Comparison of ENCODE assay signal across 2 cellular contexts in the genomic region with DNA sequence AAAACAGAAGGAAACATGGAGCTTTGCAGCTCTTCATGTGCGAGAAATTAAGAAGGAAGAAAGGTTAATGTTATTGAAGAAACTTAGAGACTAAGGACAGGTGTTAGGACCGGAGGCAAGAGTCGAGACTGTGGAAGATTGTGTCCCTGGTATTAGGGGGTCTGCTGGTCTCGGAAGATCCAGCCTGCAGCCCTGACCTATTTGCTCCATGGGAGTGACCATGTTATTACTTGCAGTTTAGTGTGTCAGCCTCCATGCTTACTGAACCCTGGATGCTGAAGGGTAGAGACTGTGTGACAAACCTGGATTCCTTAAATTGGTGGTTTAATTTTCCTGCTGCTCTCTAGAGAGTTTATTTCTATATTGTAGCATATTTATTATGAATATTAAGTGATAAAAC.
TF ChIP-seq lines count a peak whose summit lies in the region.

No MANE protein-coding gene starts in this region.

TF ChIP-seq in GM23338, 12 proteins besides CTCF, POLR2A, EP300 and RAD21 (continues in another document):
- TF ChIP-seq, protein P1, sequence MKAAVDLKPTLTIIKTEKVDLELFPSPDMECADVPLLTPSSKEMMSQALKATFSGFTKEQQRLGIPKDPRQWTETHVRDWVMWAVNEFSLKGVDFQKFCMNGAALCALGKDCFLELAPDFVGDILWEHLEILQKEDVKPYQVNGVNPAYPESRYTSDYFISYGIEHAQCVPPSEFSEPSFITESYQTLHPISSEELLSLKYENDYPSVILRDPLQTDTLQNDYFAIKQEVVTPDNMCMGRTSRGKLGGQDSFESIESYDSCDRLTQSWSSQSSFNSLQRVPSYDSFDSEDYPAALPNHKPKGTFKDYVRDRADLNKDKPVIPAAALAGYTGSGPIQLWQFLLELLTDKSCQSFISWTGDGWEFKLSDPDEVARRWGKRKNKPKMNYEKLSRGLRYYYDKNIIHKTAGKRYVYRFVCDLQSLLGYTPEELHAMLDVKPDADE (IDR thresholded peaks at IDR 0.05), result no peak
- TF ChIP-seq CREB1 (CRISPR knock-in tag; IDR thresholded peaks at IDR 0.05; ENCODE audit: low read depth) (no peak), STAT1 (IDR thresholded peaks at IDR 0.05; ENCODE audit: unreplicated experiment) (no peak), NANOG (IDR thresholded peaks at IDR 0.05; ENCODE audit: borderline replicate concordance) (no peak), JUNB (IDR thresholded peaks at IDR 0.05; ENCODE audit: unreplicated experiment) (no peak), ZNF331 (CRISPR knock-in tag; IDR thresholded peaks at IDR 0.05; ENCODE audit: low read depth) (no peak), ZNF462 (CRISPR knock-in tag; IDR thresholded peaks at IDR 0.05) (no peak), EZH2phosphoT487 (IDR thresholded peaks at IDR 0.05; ENCODE audit: unreplicated experiment) (no peak), POLR2AphosphoS5 (IDR thresholded peaks at IDR 0.05; ENCODE audit: low read depth) (no peak)
- TF ChIP-seq, protein P2, sequence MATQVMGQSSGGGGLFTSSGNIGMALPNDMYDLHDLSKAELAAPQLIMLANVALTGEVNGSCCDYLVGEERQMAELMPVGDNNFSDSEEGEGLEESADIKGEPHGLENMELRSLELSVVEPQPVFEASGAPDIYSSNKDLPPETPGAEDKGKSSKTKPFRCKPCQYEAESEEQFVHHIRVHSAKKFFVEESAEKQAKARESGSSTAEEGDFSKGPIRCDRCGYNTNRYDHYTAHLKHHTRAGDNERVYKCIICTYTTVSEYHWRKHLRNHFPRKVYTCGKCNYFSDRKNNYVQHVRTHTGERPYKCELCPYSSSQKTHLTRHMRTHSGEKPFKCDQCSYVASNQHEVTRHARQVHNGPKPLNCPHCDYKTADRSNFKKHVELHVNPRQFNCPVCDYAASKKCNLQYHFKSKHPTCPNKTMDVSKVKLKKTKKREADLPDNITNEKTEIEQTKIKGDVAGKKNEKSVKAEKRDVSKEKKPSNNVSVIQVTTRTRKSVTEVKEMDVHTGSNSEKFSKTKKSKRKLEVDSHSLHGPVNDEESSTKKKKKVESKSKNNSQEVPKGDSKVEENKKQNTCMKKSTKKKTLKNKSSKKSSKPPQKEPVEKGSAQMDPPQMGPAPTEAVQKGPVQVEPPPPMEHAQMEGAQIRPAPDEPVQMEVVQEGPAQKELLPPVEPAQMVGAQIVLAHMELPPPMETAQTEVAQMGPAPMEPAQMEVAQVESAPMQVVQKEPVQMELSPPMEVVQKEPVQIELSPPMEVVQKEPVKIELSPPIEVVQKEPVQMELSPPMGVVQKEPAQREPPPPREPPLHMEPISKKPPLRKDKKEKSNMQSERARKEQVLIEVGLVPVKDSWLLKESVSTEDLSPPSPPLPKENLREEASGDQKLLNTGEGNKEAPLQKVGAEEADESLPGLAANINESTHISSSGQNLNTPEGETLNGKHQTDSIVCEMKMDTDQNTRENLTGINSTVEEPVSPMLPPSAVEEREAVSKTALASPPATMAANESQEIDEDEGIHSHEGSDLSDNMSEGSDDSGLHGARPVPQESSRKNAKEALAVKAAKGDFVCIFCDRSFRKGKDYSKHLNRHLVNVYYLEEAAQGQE (IDR thresholded peaks at IDR 0.05; ENCODE audit: unreplicated experiment), result no peak

TF ChIP-seq in H1, 55 proteins besides CTCF, POLR2A, EP300 and RAD21:
- TF ChIP-seq JUN (IDR thresholded peaks at IDR 0.05; ENCODE audit: low read depth, low read length) (no peak), ZNF274 (IDR thresholded peaks at IDR 0.05; ENCODE audit: borderline replicate concordance, extremely low read depth, low read length) (no peak), SIRT6 (IDR thresholded peaks at IDR 0.05; ENCODE audit: low read length) (no peak), RBBP5 (IDR thresholded peaks at IDR 0.05; ENCODE audit: borderline replicate concordance, low read depth, low read length) (no peak), YY1 (IDR thresholded peaks at IDR 0.05; ENCODE audit: low read depth, low read length) (no peak), FOSL1 (IDR thresholded peaks at IDR 0.05; ENCODE audit: insufficient read depth, low read depth, low read length) (no peak), TAF1 (IDR thresholded peaks at IDR 0.05; ENCODE audit: low read depth, low read length) (no peak), PHF8 (conservative IDR thresholded peaks at IDR 0.05; ENCODE audit: low read depth, low read length) (no peak), BRCA1 (IDR thresholded peaks at IDR 0.05; ENCODE audit: low read depth, low read length) (no peak), SP4 (IDR thresholded peaks at IDR 0.05; ENCODE audit: low read length) (no peak), KDM4A (IDR thresholded peaks at IDR 0.05; ENCODE audit: low read depth, low read length, severe bottlenecking) (no peak), SP2 (IDR thresholded peaks at IDR 0.05; ENCODE audit: low read length) (no peak), RFX5 (IDR thresholded peaks at IDR 0.05; ENCODE audit: borderline replicate concordance, low read depth, low read length) (no peak), MAFK (IDR thresholded peaks at IDR 0.05; ENCODE audit: low read depth, low read length) (no peak), CTBP2 (IDR thresholded peaks at IDR 0.05; ENCODE audit: borderline replicate concordance, insufficient read depth, insufficient read length, low read length) (no peak), ATF2 (IDR thresholded peaks at IDR 0.05; ENCODE audit: low read length) (no peak), CHD2 (IDR thresholded peaks at IDR 0.05; ENCODE audit: low read length) (no peak)
- TF ChIP-seq, protein P3, sequence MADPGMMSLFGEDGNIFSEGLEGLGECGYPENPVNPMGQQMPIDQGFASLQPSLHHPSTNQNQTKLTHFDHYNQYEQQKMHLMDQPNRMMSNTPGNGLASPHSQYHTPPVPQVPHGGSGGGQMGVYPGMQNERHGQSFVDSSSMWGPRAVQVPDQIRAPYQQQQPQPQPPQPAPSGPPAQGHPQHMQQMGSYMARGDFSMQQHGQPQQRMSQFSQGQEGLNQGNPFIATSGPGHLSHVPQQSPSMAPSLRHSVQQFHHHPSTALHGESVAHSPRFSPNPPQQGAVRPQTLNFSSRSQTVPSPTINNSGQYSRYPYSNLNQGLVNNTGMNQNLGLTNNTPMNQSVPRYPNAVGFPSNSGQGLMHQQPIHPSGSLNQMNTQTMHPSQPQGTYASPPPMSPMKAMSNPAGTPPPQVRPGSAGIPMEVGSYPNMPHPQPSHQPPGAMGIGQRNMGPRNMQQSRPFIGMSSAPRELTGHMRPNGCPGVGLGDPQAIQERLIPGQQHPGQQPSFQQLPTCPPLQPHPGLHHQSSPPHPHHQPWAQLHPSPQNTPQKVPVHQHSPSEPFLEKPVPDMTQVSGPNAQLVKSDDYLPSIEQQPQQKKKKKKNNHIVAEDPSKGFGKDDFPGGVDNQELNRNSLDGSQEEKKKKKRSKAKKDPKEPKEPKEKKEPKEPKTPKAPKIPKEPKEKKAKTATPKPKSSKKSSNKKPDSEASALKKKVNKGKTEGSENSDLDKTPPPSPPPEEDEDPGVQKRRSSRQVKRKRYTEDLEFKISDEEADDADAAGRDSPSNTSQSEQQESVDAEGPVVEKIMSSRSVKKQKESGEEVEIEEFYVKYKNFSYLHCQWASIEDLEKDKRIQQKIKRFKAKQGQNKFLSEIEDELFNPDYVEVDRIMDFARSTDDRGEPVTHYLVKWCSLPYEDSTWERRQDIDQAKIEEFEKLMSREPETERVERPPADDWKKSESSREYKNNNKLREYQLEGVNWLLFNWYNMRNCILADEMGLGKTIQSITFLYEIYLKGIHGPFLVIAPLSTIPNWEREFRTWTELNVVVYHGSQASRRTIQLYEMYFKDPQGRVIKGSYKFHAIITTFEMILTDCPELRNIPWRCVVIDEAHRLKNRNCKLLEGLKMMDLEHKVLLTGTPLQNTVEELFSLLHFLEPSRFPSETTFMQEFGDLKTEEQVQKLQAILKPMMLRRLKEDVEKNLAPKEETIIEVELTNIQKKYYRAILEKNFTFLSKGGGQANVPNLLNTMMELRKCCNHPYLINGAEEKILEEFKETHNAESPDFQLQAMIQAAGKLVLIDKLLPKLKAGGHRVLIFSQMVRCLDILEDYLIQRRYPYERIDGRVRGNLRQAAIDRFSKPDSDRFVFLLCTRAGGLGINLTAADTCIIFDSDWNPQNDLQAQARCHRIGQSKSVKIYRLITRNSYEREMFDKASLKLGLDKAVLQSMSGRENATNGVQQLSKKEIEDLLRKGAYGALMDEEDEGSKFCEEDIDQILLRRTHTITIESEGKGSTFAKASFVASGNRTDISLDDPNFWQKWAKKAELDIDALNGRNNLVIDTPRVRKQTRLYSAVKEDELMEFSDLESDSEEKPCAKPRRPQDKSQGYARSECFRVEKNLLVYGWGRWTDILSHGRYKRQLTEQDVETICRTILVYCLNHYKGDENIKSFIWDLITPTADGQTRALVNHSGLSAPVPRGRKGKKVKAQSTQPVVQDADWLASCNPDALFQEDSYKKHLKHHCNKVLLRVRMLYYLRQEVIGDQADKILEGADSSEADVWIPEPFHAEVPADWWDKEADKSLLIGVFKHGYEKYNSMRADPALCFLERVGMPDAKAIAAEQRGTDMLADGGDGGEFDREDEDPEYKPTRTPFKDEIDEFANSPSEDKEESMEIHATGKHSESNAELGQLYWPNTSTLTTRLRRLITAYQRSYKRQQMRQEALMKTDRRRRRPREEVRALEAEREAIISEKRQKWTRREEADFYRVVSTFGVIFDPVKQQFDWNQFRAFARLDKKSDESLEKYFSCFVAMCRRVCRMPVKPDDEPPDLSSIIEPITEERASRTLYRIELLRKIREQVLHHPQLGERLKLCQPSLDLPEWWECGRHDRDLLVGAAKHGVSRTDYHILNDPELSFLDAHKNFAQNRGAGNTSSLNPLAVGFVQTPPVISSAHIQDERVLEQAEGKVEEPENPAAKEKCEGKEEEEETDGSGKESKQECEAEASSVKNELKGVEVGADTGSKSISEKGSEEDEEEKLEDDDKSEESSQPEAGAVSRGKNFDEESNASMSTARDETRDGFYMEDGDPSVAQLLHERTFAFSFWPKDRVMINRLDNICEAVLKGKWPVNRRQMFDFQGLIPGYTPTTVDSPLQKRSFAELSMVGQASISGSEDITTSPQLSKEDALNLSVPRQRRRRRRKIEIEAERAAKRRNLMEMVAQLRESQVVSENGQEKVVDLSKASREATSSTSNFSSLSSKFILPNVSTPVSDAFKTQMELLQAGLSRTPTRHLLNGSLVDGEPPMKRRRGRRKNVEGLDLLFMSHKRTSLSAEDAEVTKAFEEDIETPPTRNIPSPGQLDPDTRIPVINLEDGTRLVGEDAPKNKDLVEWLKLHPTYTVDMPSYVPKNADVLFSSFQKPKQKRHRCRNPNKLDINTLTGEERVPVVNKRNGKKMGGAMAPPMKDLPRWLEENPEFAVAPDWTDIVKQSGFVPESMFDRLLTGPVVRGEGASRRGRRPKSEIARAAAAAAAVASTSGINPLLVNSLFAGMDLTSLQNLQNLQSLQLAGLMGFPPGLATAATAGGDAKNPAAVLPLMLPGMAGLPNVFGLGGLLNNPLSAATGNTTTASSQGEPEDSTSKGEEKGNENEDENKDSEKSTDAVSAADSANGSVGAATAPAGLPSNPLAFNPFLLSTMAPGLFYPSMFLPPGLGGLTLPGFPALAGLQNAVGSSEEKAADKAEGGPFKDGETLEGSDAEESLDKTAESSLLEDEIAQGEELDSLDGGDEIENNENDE (IDR thresholded peaks at IDR 0.05; ENCODE audit: insufficient replicate concordance, low read length), result no peak
